In genomic region chr4:177879851-177880250, GRCh38 we compare ENCODE assay signal across 16 cellular contexts.
A peak's percentile ranks its signal among the peaks of the same experiment; 100 is the strongest.
DNase-seq lines count a peak whose midpoint lies in the region; ATAC-seq and TF ChIP-seq lines count a peak whose summit lies in the region.
"Had no signal": no experiment of that assay in that cellular context is flagged by ENCODE, and none has a peak within 500 bp of the region (broad histone marks: within the 10 kb centered on the region; RNA-seq: fewer than 3 reads in every experiment).

No MANE protein-coding gene starts in this region.

- H3K4me3 ChIP-seq in BE2C (ENCODE audit: low read depth, low read length) (no peak overlapping the region), H7 (ENCODE audit: insufficient read depth, low read depth, low read length) (no peak overlapping the region)
- H3K4me3 ChIP-seq: skin epidermis had no signal

- H3K36me3 ChIP-seq in BE2C (no peaks in the 10 kb centered on the region), H7 (replicated peaks; ENCODE audit: control insufficient read depth, insufficient read depth, low read length) (no peaks in the 10 kb centered on the region)

- H3K27me3 ChIP-seq in BE2C (no peaks in the 10 kb centered on the region), H7 (ENCODE audit: control insufficient read depth, insufficient read depth, low read length) (no peaks in the 10 kb centered on the region)

- peaks cover under 1% of the 10 kb centered on the region; the same call in 1 of the 2 replicates for H3K36me3 Mint-ChIP-seq in WTC11
- H3K36me3 Mint-ChIP-seq: stimulated activated memory B cell treated with anti-CD40 and anti-IgM and Interleukin-4, amounts not matched to agents 10 μg/mL and 1 μg/mL and 100 μg/mL, for 72 hours had no signal

- peak; percentile 97 for ATAC-seq in WTC11
- ATAC-seq in HG03520 (IDR thresholded peaks at IDR 0.05; ENCODE audit: unreplicated experiment), result no peak
- no peak for ATAC-seq in GM21529 (IDR thresholded peaks at IDR 0.05; ENCODE audit: unreplicated experiment)
- ATAC-seq: activated T-helper 17 cell treated with anti-CD3 and anti-CD28 coated beads, Interleukin-2, amount 50 U/mL, for 72 hours; stimulated activated memory B cell treated with anti-CD40 and anti-IgM and Interleukin-4, amounts not matched to agents 10 μg/mL and 1 μg/mL and 100 μg/mL, for 72 hours had no signal

- no peaks in the 10 kb centered on the region for H3K9me3 ChIP-seq in BE2C

- no peaks in the 10 kb centered on the region for H3K4me1 ChIP-seq in BE2C

- CTCF ChIA-PET in WTC11 (lab: Charles Lee), result interaction anchor here (0.9 to 1.8 kb wide), 4 partner anchors 20 to 300 kb away, joined by 3 to 5 read pairs (median 4); no protein-coding TSS in a partner anchor

- no peaks in the 10 kb centered on the region for H3K4me1 Mint-ChIP-seq in WTC11
- H3K4me1 Mint-ChIP-seq: activated CD4-positive, alpha-beta memory T cell treated with anti-CD3 and anti-CD28 coated beads, Interleukin-2, amount 10 ng/mL, durations not matched to agents 7 days and 5 days; activated T-helper 17 cell treated with anti-CD3 and anti-CD28 coated beads, Interleukin-2, amount 50 U/mL, for 72 hours; stimulated activated memory B cell treated with anti-CD40 and anti-IgM and Interleukin-4, amounts not matched to agents 10 μg/mL and 1 μg/mL and 100 μg/mL, for 72 hours had no signal

- no peaks in the 10 kb centered on the region for H3K27me3 Mint-ChIP-seq in WTC11 (ENCODE audit: low read depth)
- H3K27me3 Mint-ChIP-seq: activated CD4-positive, alpha-beta memory T cell treated with anti-CD3 and anti-CD28 coated beads, Interleukin-2, amount 10 ng/mL, durations not matched to agents 7 days and 5 days; activated T-helper 17 cell treated with anti-CD3 and anti-CD28 coated beads, Interleukin-2, amount 50 U/mL, for 72 hours; stimulated activated memory B cell treated with anti-CD40 and anti-IgM and Interleukin-4, amounts not matched to agents 10 μg/mL and 1 μg/mL and 100 μg/mL, for 72 hours had no signal

- H3K27ac Mint-ChIP-seq in WTC11, result no peak overlapping the region
- H3K27ac Mint-ChIP-seq: activated CD4-positive, alpha-beta memory T cell treated with anti-CD3 and anti-CD28 coated beads, Interleukin-2, amount 10 ng/mL, durations not matched to agents 7 days and 5 days; activated T-helper 17 cell treated with anti-CD3 and anti-CD28 coated beads, Interleukin-2, amount 50 U/mL, for 72 hours; stimulated activated memory B cell treated with anti-CD40 and anti-IgM and Interleukin-4, amounts not matched to agents 10 μg/mL and 1 μg/mL and 100 μg/mL, for 72 hours had no signal

- DNase-seq in BE2C (peak; percentile 16), H7 (peak; percentile 46), NAMALWA (ENCODE audit: low spot score) (peak; percentile 17), WTC11 (ENCODE audit: low spot score) (peak; percentile 66), midbrain (lab: John Stamatoyannopoulos, UW) (no peak), GDM1 (lab: John Stamatoyannopoulos, UW) (no peak)
- DNase-seq: activated CD4-positive, alpha-beta memory T cell treated with anti-CD3 and anti-CD28 coated beads, Interleukin-2, amount 10 ng/mL, durations not matched to agents 7 days and 5 days; cerebellar nuclear complex; MM.1S; Right ventricle myocardium superior; trophoblast cell had no signal

- peaks cover under 1% of the 10 kb centered on the region; the same call in 1 of the 2 replicates for H3K9me3 Mint-ChIP-seq in WTC11
- H3K9me3 Mint-ChIP-seq: activated CD4-positive, alpha-beta memory T cell treated with anti-CD3 and anti-CD28 coated beads, Interleukin-2, amount 10 ng/mL, durations not matched to agents 7 days and 5 days; activated T-helper 17 cell treated with anti-CD3 and anti-CD28 coated beads, Interleukin-2, amount 50 U/mL, for 72 hours; stimulated activated memory B cell treated with anti-CD40 and anti-IgM and Interleukin-4, amounts not matched to agents 10 μg/mL and 1 μg/mL and 100 μg/mL, for 72 hours had no signal

- POLR2A ChIA-PET in WTC11 (lab: Charles Lee), result no interaction called here

- TF ChIP-seq CTCF in BE2C (IDR thresholded peaks at IDR 0.05; ENCODE audit: low read depth, low read length) (peak; percentile 44), WTC11 (IDR thresholded peaks at IDR 0.05) (no peak)

- H3K4me3 Mint-ChIP-seq in WTC11, result no peak overlapping the region
- H3K4me3 Mint-ChIP-seq: activated CD4-positive, alpha-beta memory T cell treated with anti-CD3 and anti-CD28 coated beads, Interleukin-2, amount 10 ng/mL, durations not matched to agents 7 days and 5 days; activated T-helper 17 cell treated with anti-CD3 and anti-CD28 coated beads, Interleukin-2, amount 50 U/mL, for 72 hours; stimulated activated memory B cell treated with anti-CD40 and anti-IgM and Interleukin-4, amounts not matched to agents 10 μg/mL and 1 μg/mL and 100 μg/mL, for 72 hours had no signal

TF ChIP-seq in WTC11, 78 proteins besides CTCF, POLR2A, EP300 and RAD21 (continues in another document):
- TF ChIP-seq RORB (CRISPR knock-in tag; IDR thresholded peaks at IDR 0.05), result no peak
- no peak for TF ChIP-seq ZNF423 (CRISPR knock-in tag; IDR thresholded peaks at IDR 0.05)
- TF ChIP-seq CDX4 (CRISPR knock-in tag; IDR thresholded peaks at IDR 0.05; ENCODE audit: borderline replicate concordance), result no peak
- TF ChIP-seq NR1H2 (CRISPR knock-in tag; IDR thresholded peaks at IDR 0.05), result no peak
- no peak for TF ChIP-seq ZNF219 (CRISPR knock-in tag; IDR thresholded peaks at IDR 0.05; ENCODE audit: borderline replicate concordance)
- no peak for TF ChIP-seq GABPB1 (CRISPR knock-in tag; IDR thresholded peaks at IDR 0.05)
- no peak for TF ChIP-seq FOXK1 (CRISPR knock-in tag; IDR thresholded peaks at IDR 0.05)
- no peak for TF ChIP-seq SMAD4 (CRISPR knock-in tag; IDR thresholded peaks at IDR 0.05)
- TF ChIP-seq ATF2 (CRISPR knock-in tag; IDR thresholded peaks at IDR 0.05; ENCODE audit: borderline replicate concordance, low read depth), result no peak
- TF ChIP-seq ELF4 (CRISPR knock-in tag; IDR thresholded peaks at IDR 0.05; ENCODE audit: low read depth), result no peak
- no peak for TF ChIP-seq ZNF425 (CRISPR knock-in tag; conservative IDR thresholded peaks at IDR 0.05)
- no peak for TF ChIP-seq ERG (CRISPR knock-in tag; IDR thresholded peaks at IDR 0.05)
- TF ChIP-seq HMGA2 (CRISPR knock-in tag; IDR thresholded peaks at IDR 0.05), result no peak
- no peak for TF ChIP-seq CBFB (CRISPR knock-in tag; IDR thresholded peaks at IDR 0.05; ENCODE audit: low read depth)
- TF ChIP-seq JAZF1 (CRISPR knock-in tag; IDR thresholded peaks at IDR 0.05), result no peak
- no peak for TF ChIP-seq CREM (CRISPR knock-in tag; IDR thresholded peaks at IDR 0.05)

Comparison
In these comparisons a context has a peak if more than half of its experiments do, and no peak if none do; other contexts are left out.
1. DNase-seq: peak in BE2C (single experiment), H7 (single experiment), NAMALWA (single experiment) and WTC11 (single experiment); none in midbrain (single experiment) and GDM1 (single experiment).